In the genomic region with DNA sequence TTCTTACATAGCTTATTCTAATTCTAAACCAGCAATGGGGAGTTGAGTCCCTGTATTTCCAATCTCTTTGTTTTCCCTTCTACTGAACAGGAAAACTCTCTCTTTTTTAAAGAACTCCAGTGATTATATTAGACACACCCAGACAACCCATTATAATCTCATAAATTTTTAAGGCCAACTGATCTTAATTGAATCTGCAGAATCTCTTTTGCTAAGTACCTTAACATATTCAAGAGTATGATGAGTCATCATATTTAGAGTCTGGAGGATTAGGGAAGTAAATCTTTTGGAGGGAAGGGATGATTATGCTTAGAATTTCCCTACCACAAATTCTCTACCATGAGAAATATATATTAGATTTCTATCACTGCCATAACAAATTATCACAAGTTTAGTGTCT, we compare ENCODE assay signal across 12 cellular contexts.
DNase-seq lines count a peak whose midpoint lies in the region; ATAC-seq and TF ChIP-seq lines count a peak whose summit lies in the region.
"Had no signal": no experiment of that assay in that cellular context is flagged by ENCODE, and none has a peak within 500 bp of the region (broad histone marks: within the 10 kb centered on the region; RNA-seq: fewer than 3 reads in every experiment).

No MANE protein-coding gene starts in this region.

- H3K9ac ChIP-seq in IMR-90 (ENCODE audit: low read depth, low read length) (no peak overlapping the region), SK-N-MC (ENCODE audit: insufficient read length) (no peak overlapping the region)
- H3K9ac ChIP-seq: BLaER1 treated with 17β-estradiol and CSF1 and Interleukin-3, amounts not matched to agents 10 nM and 100 nM had no signal

- no peak for TF ChIP-seq RAD21 in IMR-90 (IDR thresholded peaks at IDR 0.05; ENCODE audit: low read length)

- H3K23ac ChIP-seq in IMR-90 (ENCODE audit: low read depth, low read length), result no peak overlapping the region

- no peaks in the 10 kb centered on the region for H3K27me3 ChIP-seq in A673 (replicated peaks; ENCODE audit: insufficient read depth, low read depth, low read length, poor library complexity)
- H3K27me3 ChIP-seq in IMR-90 (ENCODE audit: control insufficient read depth, insufficient read depth, low read length), result no peaks in the 10 kb centered on the region
- H3K27me3 ChIP-seq: BLaER1 treated with 17β-estradiol and CSF1 and Interleukin-3, amounts not matched to agents 10 nM and 100 nM had no signal

- H3K14ac ChIP-seq in IMR-90 (replicated peaks; ENCODE audit: low read depth, low read length), result no peak overlapping the region

- H3K4me2 ChIP-seq in IMR-90 (ENCODE audit: low read depth, low read length), result no peak overlapping the region
- H3K4me2 ChIP-seq: BLaER1 treated with 17β-estradiol and CSF1 and Interleukin-3, amounts not matched to agents 10 nM and 100 nM; GM23338 had no signal

- H4K5ac ChIP-seq in IMR-90 (ENCODE audit: low read depth, low read length), result no peak overlapping the region

- POLR2A ChIA-PET in A673 (lab: Charles Lee; ENCODE audit: low non-redundant PET) (interaction anchor here (0.6 kb wide), 1 partner anchor 31 kb away, joined by 4 read pairs; no protein-coding TSS in a partner anchor), IMR-90 (lab: Charles Lee; ENCODE audit: unreplicated experiment) (no interaction called here), GM10248 (lab: Yijun Ruan, JAX) (no interaction called here)

- BruUV-seq in A673 (replicated peaks; lab: Mats Ljungman, UMichigan), result no TSS peak
- no TSS peak for BruUV-seq in IMR-90 (replicated peaks; lab: Mats Ljungman, UMichigan)

- H3K27ac ChIP-seq in A673 (ENCODE audit: low read depth, low read length, poor library complexity, severe bottlenecking), result no peak overlapping the region
- no peak overlapping the region for H3K27ac ChIP-seq in IMR-90 (ENCODE audit: insufficient read depth, low read length)
- peak overlapping the region; percentile 75 for H3K27ac ChIP-seq in SK-N-MC
- H3K27ac ChIP-seq: BLaER1 treated with 17β-estradiol and CSF1 and Interleukin-3, amounts not matched to agents 10 nM and 100 nM had no signal

- in situ Hi-C loops in IMR-90 (cut with MboI; ENCODE audit: low sequenced_read_pairs), result no loop called here

- H3K9me3 ChIP-seq in A673 (ENCODE audit: low read depth, low read length, poor library complexity, severe bottlenecking) (no peaks in the 10 kb centered on the region), IMR-90 (ENCODE audit: control insufficient read depth, insufficient read depth, low read length) (no peaks in the 10 kb centered on the region; the same call in 1 of the 2 replicates), SK-N-MC (ENCODE audit: low read depth, low read length) (no peaks in the 10 kb centered on the region)

- no peak overlapping the region for H2BK120ac ChIP-seq in IMR-90 (ENCODE audit: low read depth, low read length)

- no peak for ATAC-seq in IMR-90 (ENCODE audit: low read depth)
- ATAC-seq in GM21515 (IDR thresholded peaks at IDR 0.05; ENCODE audit: unreplicated experiment), result no peak
- ATAC-seq: GM23338 had no signal

- H2BK15ac ChIP-seq in IMR-90 (ENCODE audit: low read depth, low read length), result no peak overlapping the region

- H3K4ac ChIP-seq in IMR-90 (ENCODE audit: low read depth, low read length), result no peak overlapping the region

- H3K4me3 ChIP-seq in A673 (ENCODE audit: low read depth, low read length, poor library complexity, severe bottlenecking), result no peak overlapping the region
- H3K4me3 ChIP-seq in IMR-90 (ENCODE audit: insufficient read depth, low read depth, low read length), result no peak overlapping the region
- no peak overlapping the region for H3K4me3 ChIP-seq in SK-N-MC
- no peak overlapping the region for H3K4me3 ChIP-seq in retinal pigment epithelial cell (ENCODE audit: low read length)
- H3K4me3 ChIP-seq: BLaER1 treated with 17β-estradiol and CSF1 and Interleukin-3, amounts not matched to agents 10 nM and 100 nM; GM23338 had no signal

- CTCF ChIA-PET in A673 (lab: Charles Lee) (no interaction called here), IMR-90 (lab: Yijun Ruan, JAX) (no interaction called here), GM10248 (lab: Yijun Ruan, JAX) (no interaction called here)

- peaks cover 13% of the 10 kb centered on the region for H3K4me1 ChIP-seq in A673 (ENCODE audit: insufficient read depth, low read length, poor library complexity, severe bottlenecking)
- no peaks in the 10 kb centered on the region for H3K4me1 ChIP-seq in IMR-90 (ENCODE audit: control insufficient read depth, insufficient read depth, low read length)
- H3K4me1 ChIP-seq: BLaER1 treated with 17β-estradiol and CSF1 and Interleukin-3, amounts not matched to agents 10 nM and 100 nM had no signal

- no peak overlapping the region for H4K91ac ChIP-seq in IMR-90 (ENCODE audit: insufficient read depth, low read depth, low read length)

- H3K36me3 ChIP-seq in A673 (ENCODE audit: insufficient read depth, low read length, poor library complexity, severe bottlenecking) (no peaks in the 10 kb centered on the region), IMR-90 (ENCODE audit: control insufficient read depth, insufficient read depth, low read length) (no peaks in the 10 kb centered on the region), SK-N-MC (ENCODE audit: insufficient read depth, low read length) (no peaks in the 10 kb centered on the region)
- H3K36me3 ChIP-seq: BLaER1 treated with 17β-estradiol and CSF1 and Interleukin-3, amounts not matched to agents 10 nM and 100 nM had no signal

- intact Hi-C loops in A673 (cut with micrococcal nuclease; ENCODE audit: unreplicated experiment), result no loop called here
- intact Hi-C loops in IMR-90 (cut with micrococcal nuclease), result no loop called here

- H4K8ac ChIP-seq in IMR-90 (ENCODE audit: low read depth in 2 of 2, low read length in 2 of 2), result no peak overlapping the region

- TF ChIP-seq POLR2A in IMR-90 (IDR thresholded peaks at IDR 0.05; ENCODE audit: low read depth, low read length), result no peak

- no peak overlapping the region for H3K18ac ChIP-seq in IMR-90 (ENCODE audit: low read depth, low read length)

- H2AK5ac ChIP-seq in IMR-90 (ENCODE audit: low read depth, low read length), result no peak overlapping the region

- DNase-seq in A673 (ENCODE audit: low spot score) (peak; percentile 47), IMR-90 (no peak), SK-N-MC (ENCODE audit: low read depth, low spot score) (peak; percentile 42), retinal pigment epithelial cell (ENCODE audit: low read depth) (peak; percentile 77), GM10248 (ENCODE audit: extremely low spot score) (no peak)
- DNase-seq: Calu3; CD4-positive, alpha-beta T cell; DMS79; H9 had no signal

- H2BK20ac ChIP-seq in IMR-90 (ENCODE audit: low read depth, low read length), result no peak overlapping the region

- H2AFZ ChIP-seq in IMR-90 (replicated peaks; ENCODE audit: low read length, poor library complexity), result no peak overlapping the region
- H2AFZ ChIP-seq: GM23338 had no signal

- dilution Hi-C loops in IMR-90 (cut with HindIII; ENCODE audit: low sequenced_read_pairs, unreplicated experiment), result no loop called here

- TF ChIP-seq CTCF in A673 (conservative IDR thresholded peaks at IDR 0.05; ENCODE audit: low read depth, low read length), result no peak
- no peak for TF ChIP-seq CTCF in IMR-90 (conservative IDR thresholded peaks at IDR 0.05; ENCODE audit: low read depth, low read length)
- TF ChIP-seq CTCF in retinal pigment epithelial cell (conservative IDR thresholded peaks at IDR 0.05; ENCODE audit: low read depth, low read length), result no peak
- no peak for TF ChIP-seq CTCF in GM10248 (IDR thresholded peaks at IDR 0.05; ENCODE audit: control extremely low read depth, extremely low read depth, low read depth, missing control alignments)

- H3K9me1 ChIP-seq in IMR-90 (ENCODE audit: insufficient read depth, low read length), result no peaks in the 10 kb centered on the region

- H4K20me1 ChIP-seq in IMR-90 (ENCODE audit: insufficient read depth, low read length), result no peaks in the 10 kb centered on the region
- H4K20me1 ChIP-seq: BLaER1 treated with 17β-estradiol and CSF1 and Interleukin-3, amounts not matched to agents 10 nM and 100 nM had no signal

- no peak overlapping the region for H2BK5ac ChIP-seq in IMR-90 (ENCODE audit: low read depth, low read length, poor library complexity, severe bottlenecking)

- H3K79me1 ChIP-seq in IMR-90 (ENCODE audit: low read depth in 1 of 2, low read length in 2 of 2), result no peaks in the 10 kb centered on the region

- H2AK9ac ChIP-seq in IMR-90 (replicated peaks; ENCODE audit: low read depth, low read length, poor library complexity), result no peak overlapping the region

- no peak overlapping the region for H3K56ac ChIP-seq in IMR-90 (ENCODE audit: extremely low read depth, insufficient read depth, low read length)

TF ChIP-seq in IMR-90, 13 proteins besides CTCF, POLR2A, EP300 and RAD21:
- no peak for TF ChIP-seq SMC3 (IDR thresholded peaks at IDR 0.05; ENCODE audit: low read depth, low read length)
- peak; percentile 91 for TF ChIP-seq MAFK (IDR thresholded peaks at IDR 0.05; ENCODE audit: low read depth, low read length)

Comparison
In these comparisons a context has a peak if more than half of its experiments do, and no peak if none do; other contexts are left out.
1. DNase-seq: peak in A673 (single experiment), SK-N-MC (single experiment) and retinal pigment epithelial cell (single experiment); none in IMR-90 (single experiment) and GM10248 (single experiment).